Comparison of ENCODE assay signal across 41 cellular contexts in the genomic region with DNA sequence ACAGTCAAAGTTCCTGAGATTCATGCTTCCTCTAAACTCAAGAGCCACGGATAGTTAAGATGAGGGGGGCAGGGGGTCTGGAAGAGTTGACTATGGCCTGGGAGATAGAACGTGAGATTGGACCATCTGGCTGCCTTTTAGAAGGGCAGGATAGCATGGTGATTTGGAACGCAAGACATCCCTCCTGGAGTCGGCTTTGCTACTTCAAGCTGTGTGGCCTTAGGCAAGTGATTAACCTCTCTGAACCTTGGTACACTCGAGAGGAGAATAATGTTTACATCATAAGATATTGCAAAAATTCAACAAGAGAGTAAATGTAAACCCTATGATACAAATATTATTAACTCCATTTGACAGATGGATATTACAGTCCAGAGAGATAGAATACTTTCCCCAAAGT. TPM values are rescaled to one million over a fixed set of nuclear protein-coding genes. Genes with fewer than 3 reads are reported as not detected.
"Had no signal": no experiment of that assay in that cellular context is flagged by ENCODE, and none has a peak within 500 bp of the region (broad histone marks: within the 10 kb centered on the region; RNA-seq: fewer than 3 reads in every experiment).

No MANE protein-coding gene starts in this region.

- H3K4me1 Mint-ChIP-seq: activated T-helper 17 cell treated with anti-CD3 and anti-CD28 coated beads, Interleukin-2, amount 50 U/mL, for 72 hours had no signal

- H3K9me3 ChIP-seq: Peyer's patch had no signal

- H3K27me3 ChIP-seq: cardiac muscle cell, MG63, Peyer's patch had no signal

- DNase-seq: activated CD4-positive, alpha-beta T cell treated with anti-CD3 and anti-CD28 coated beads for 1 hour; activated CD4-positive, alpha-beta T cell treated with anti-CD3 and anti-CD28 coated beads for 48 hours; activated CD4-positive, alpha-beta T cell treated with anti-CD3 and anti-CD28 coated beads, Interleukin-2, amount 50 U/mL, for 4 hours; activated CD4-positive, CD25-positive, alpha-beta regulatory T cell; activated CD8-positive, alpha-beta T cell treated with anti-CD3 and anti-CD28 coated beads for 36 hours; activated effector memory CD4-positive, alpha-beta T cell treated with anti-CD3 and anti-CD28 coated beads, Interleukin-2, amount 50 U/mL, for 16 hours; activated naive CD4-positive, alpha-beta T cell; activated naive CD4-positive, alpha-beta T cell treated with anti-CD3 and anti-CD28 coated beads, Interleukin-2, amount 50 U/mL, for 16 hours; activated naive CD8-positive, alpha-beta T cell treated with anti-CD3 and anti-CD28 coated beads for 36 hours; activated T-cell treated with anti-CD3 and anti-CD28 coated beads, Interleukin-2, amount 50 U/mL, for 1 hour; activated T-cell treated with anti-CD3 and anti-CD28 coated beads, Interleukin-2, amount 50 U/mL, for 72 hours; amniotic stem cell; aorta; Kasumi-1; KG1; MG63; NCI-H1048; NCI-H1105 treated with DMSO at 0.1 percent for 48 hours; NCI-H1436; NCI-H1694; NCI-H2029; NCI-H2107; NCI-H2171; NCI-H524; NCI-H748 treated with DMSO at 0.1 percent for 48 hours; NK-92 treated with Interleukin-12 subunit alpha and Interleukin-12 subunit beta, amount 100 ng/mL, for 24 hours; Peyer's patch; SIG-M5; T1000; WERI-Rb-1 had no signal

- H3K27ac ChIP-seq: cardiac muscle cell, Peyer's patch, RWPE1, WERI-Rb-1 had no signal

- ATAC-seq: activated CD8-positive, alpha-beta T cell treated with anti-CD3 and anti-CD28 coated beads for 36 hours; activated T-cell treated with anti-CD3 and anti-CD28 coated beads, Interleukin-2, amount 50 U/mL, for 72 hours; activated T-helper 17 cell treated with anti-CD3 and anti-CD28 coated beads, Interleukin-2, amount 50 U/mL, for 72 hours; PC-3; Right ventricle myocardium inferior had no signal

- H3K36me3 Mint-ChIP-seq: activated naive CD8-positive, alpha-beta T cell treated with anti-CD3 and anti-CD28 coated beads for 36 hours had no signal

- H3K4me3 ChIP-seq: cardiac muscle cell, MG63, Peyer's patch had no signal

- H3K9me3 Mint-ChIP-seq: activated CD8-positive, alpha-beta T cell treated with anti-CD3 and anti-CD28 coated beads for 36 hours; activated naive CD8-positive, alpha-beta T cell treated with anti-CD3 and anti-CD28 coated beads for 36 hours; activated T-helper 17 cell treated with anti-CD3 and anti-CD28 coated beads, Interleukin-2, amount 50 U/mL, for 72 hours; central memory CD8-positive, alpha-beta T cell had no signal

- H3K27ac Mint-ChIP-seq: activated CD8-positive, alpha-beta T cell treated with anti-CD3 and anti-CD28 coated beads for 36 hours; activated naive CD8-positive, alpha-beta T cell treated with anti-CD3 and anti-CD28 coated beads for 36 hours; activated T-cell treated with anti-CD3 and anti-CD28 coated beads, Interleukin-2, amount 50 U/mL, for 72 hours; activated T-helper 17 cell treated with anti-CD3 and anti-CD28 coated beads, Interleukin-2, amount 50 U/mL, for 72 hours had no signal

- H3K4me1 ChIP-seq: Peyer's patch had no signal

- H3K36me3 ChIP-seq: cardiac muscle cell, MG63, Peyer's patch, WERI-Rb-1 had no signal

- H3K4me3 Mint-ChIP-seq: activated CD8-positive, alpha-beta T cell treated with anti-CD3 and anti-CD28 coated beads for 36 hours; activated naive CD8-positive, alpha-beta T cell treated with anti-CD3 and anti-CD28 coated beads for 36 hours; activated T-cell treated with anti-CD3 and anti-CD28 coated beads, Interleukin-2, amount 50 U/mL, for 72 hours; activated T-helper 17 cell treated with anti-CD3 and anti-CD28 coated beads, Interleukin-2, amount 50 U/mL, for 72 hours; central memory CD8-positive, alpha-beta T cell had no signal

RNA-seq across cellular contexts. Expression of a gene that starts 49.7 kb away (rescaled TPM):
- total RNA-seq: activated CD8-positive, alpha-beta memory T cell treated with anti-CD3 and anti-CD28 coated beads for 36 hours; activated CD8-positive, alpha-beta T cell treated with anti-CD3 and anti-CD28 coated beads for 36 hours; activated naive CD8-positive, alpha-beta T cell treated with anti-CD3 and anti-CD28 coated beads for 36 hours; activated T-cell treated with anti-CD3 and anti-CD28 coated beads, Interleukin-2, amount 50 U/mL, for 72 hours; activated T-helper 17 cell treated with anti-CD3 and anti-CD28 coated beads, Interleukin-2, amount 50 U/mL, for 72 hours; chondrocyte; PC-3; Peyer's patch; SK-MEL-5; T-helper 1 cell treated with Interleukin-12 subunit alpha and Interleukin-12 subunit beta and Interleukin-4 antibody, amounts not matched to agents 30 ng/mL and 1 ng/mL, for 36 hours; T-helper 2 cell treated with Interferon-gamma antibody and Interleukin-4, amounts not matched to agents 100 ng/mL and 5 ng/mL, for 36 hours had no signal
- polyA plus RNA-seq: aorta had no signal
